In the genomic region with DNA sequence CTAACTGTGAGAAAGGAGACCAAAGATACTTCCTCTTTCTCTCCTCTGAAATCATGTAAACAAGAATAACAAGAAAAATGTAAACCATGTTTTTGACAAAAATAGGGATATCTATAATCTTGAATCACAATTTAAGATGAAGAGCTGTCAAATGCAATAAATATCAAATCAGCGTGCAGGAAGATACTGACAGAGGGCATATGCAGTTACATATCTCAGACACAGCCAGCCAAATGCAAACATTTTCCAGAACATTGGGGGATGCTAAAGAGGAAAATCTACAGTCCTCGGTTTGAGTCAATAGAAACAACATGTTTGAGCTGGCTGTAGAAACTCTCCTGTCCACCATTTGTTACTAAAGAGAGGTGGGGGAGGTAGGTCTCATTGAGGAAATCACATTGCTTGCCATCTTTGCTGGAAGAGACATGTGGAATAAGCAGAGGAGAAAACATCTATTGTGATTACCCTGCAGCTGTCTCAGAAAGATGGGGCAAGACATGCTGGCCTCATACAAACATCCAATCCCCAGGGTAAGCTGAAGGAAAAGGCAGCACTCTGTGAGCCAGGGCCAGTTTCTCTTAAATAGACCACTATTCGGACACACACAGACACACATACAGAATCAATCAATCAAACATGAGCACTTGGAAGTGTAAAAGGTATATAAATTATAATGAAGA, we compare ENCODE assay signal across 1 cellular context.
TF ChIP-seq lines count a peak whose summit lies in the region.

No MANE protein-coding gene starts in this region.

TF ChIP-seq in H1, 55 proteins besides CTCF, POLR2A, EP300 and RAD21:
- TF ChIP-seq, protein P1, sequence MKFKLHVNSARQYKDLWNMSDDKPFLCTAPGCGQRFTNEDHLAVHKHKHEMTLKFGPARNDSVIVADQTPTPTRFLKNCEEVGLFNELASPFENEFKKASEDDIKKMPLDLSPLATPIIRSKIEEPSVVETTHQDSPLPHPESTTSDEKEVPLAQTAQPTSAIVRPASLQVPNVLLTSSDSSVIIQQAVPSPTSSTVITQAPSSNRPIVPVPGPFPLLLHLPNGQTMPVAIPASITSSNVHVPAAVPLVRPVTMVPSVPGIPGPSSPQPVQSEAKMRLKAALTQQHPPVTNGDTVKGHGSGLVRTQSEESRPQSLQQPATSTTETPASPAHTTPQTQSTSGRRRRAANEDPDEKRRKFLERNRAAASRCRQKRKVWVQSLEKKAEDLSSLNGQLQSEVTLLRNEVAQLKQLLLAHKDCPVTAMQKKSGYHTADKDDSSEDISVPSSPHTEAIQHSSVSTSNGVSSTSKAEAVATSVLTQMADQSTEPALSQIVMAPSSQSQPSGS (IDR thresholded peaks at IDR 0.05; ENCODE audit: low read length) = no peak
- TF ChIP-seq JUND (IDR thresholded peaks at IDR 0.05; ENCODE audit: low read length) (no peak), BACH1 (IDR thresholded peaks at IDR 0.05; ENCODE audit: low read length) (no peak), HDAC2 (IDR thresholded peaks at IDR 0.05; ENCODE audit: borderline replicate concordance in 1 of 2, low read depth in 2 of 2, low read length in 2 of 2) (no peak), ZNF274 (IDR thresholded peaks at IDR 0.05; ENCODE audit: borderline replicate concordance, extremely low read depth, low read length) (no peak), GABPA (IDR thresholded peaks at IDR 0.05; ENCODE audit: borderline replicate concordance, insufficient read depth, low read length) (no peak), YY1 (IDR thresholded peaks at IDR 0.05; ENCODE audit: low read depth, low read length) (no peak), CHD2 (IDR thresholded peaks at IDR 0.05; ENCODE audit: low read length) (no peak)
